In genomic region chr20:54148947-54149764, GRCh38 we compare ENCODE assay signal across 18 cellular contexts. TPM values are rescaled to one million over a fixed set of nuclear protein-coding genes. Genes with fewer than 3 reads are reported as not detected.
DNase-seq lines count a peak whose midpoint lies in the region; ATAC-seq, FAIRE-seq and TF ChIP-seq lines count a peak whose summit lies in the region.
"Had no signal": no experiment of that assay in that cellular context is flagged by ENCODE, and none has a peak within 500 bp of the region (broad histone marks: within the 10 kb centered on the region; RNA-seq: fewer than 3 reads in every experiment).

No MANE protein-coding gene starts in this region.

- peaks cover 6 to 17% of the 10 kb centered on the region in 2 donors for H3K27me3 Mint-ChIP-seq in CD4-positive, alpha-beta memory T cell
- H3K27me3 Mint-ChIP-seq: stimulated activated naive CD8-positive, alpha-beta T cell treated with anti-CD3 and anti-CD28 coated beads, Interleukin-15, amount 100 ng/mL, for 72 hours had no signal

- no peak overlapping the region for H3K4me3 ChIP-seq in RWPE2 (ENCODE audit: severe bottlenecking)
- H3K4me3 ChIP-seq in keratinocyte (ENCODE audit: control insufficient read depth in 2 of 3, extremely low read depth in 1 of 3, insufficient read depth in 2 of 3, low read depth in 1 of 3, low read length in 3 of 3): no peak overlapping the region
- H3K4me3 ChIP-seq in CD4-positive, alpha-beta memory T cell (ENCODE audit: low read length in 2 of 2): no peak overlapping the region
- H3K4me3 ChIP-seq: breast epithelium, skin epidermis had no signal

- H3K9ac ChIP-seq in keratinocyte (ENCODE audit: control insufficient read depth, extremely low read depth, insufficient read depth, low read length): no peak overlapping the region

- no peaks in the 10 kb centered on the region for H3K79me2 ChIP-seq in keratinocyte (ENCODE audit: control insufficient read depth, insufficient read depth, low read length)

- no peaks in the 10 kb centered on the region for H3K9me1 ChIP-seq in keratinocyte (ENCODE audit: control insufficient read depth, extremely low read depth, insufficient read depth, low read length)

- H3K4me2 ChIP-seq in keratinocyte (ENCODE audit: control insufficient read depth, extremely low read depth, insufficient read depth, low read depth, low read length): no peak overlapping the region

- TF ChIP-seq CTCF in RWPE2 (IDR thresholded peaks at IDR 0.05; ENCODE audit: poor library complexity, severe bottlenecking): no peak
- no peak for TF ChIP-seq CTCF in keratinocyte (optimal IDR thresholded peaks at IDR 0.05 in 1 of 3, IDR thresholded peaks at IDR 0.05 in 1 of 3, conservative IDR thresholded peaks at IDR 0.05 in 1 of 3; ENCODE audit: extremely low read depth in 1 of 3, insufficient read depth in 2 of 3, low read length in 3 of 3)

- peaks cover 0 to 2% (median 0%) of the 10 kb centered on the region in 8 donors for H3K9me3 Mint-ChIP-seq in CD4-positive, alpha-beta memory T cell
- H3K9me3 Mint-ChIP-seq: activated B cell treated with CpG ODN at 0.5 μM for 24 hours; activated naive CD4-positive, alpha-beta T cell treated with anti-CD3 and anti-CD28 coated beads, Interleukin-2, amount 10 ng/mL, durations not matched to agents 7 days and 5 days; stimulated activated naive CD8-positive, alpha-beta T cell treated with anti-CD3 and anti-CD28 coated beads, Interleukin-15, amount 100 ng/mL, for 72 hours had no signal

- H3K4me1 ChIP-seq in RWPE2 (ENCODE audit: insufficient read depth, poor library complexity, severe bottlenecking): peaks cover 23% of the 10 kb centered on the region
- H3K4me1 ChIP-seq in keratinocyte (ENCODE audit: control insufficient read depth, extremely low read depth, insufficient read depth, low read length): peaks cover 15% of the 10 kb centered on the region
- H3K4me1 ChIP-seq in CD4-positive, alpha-beta memory T cell (ENCODE audit: insufficient read depth, low read length): no peaks in the 10 kb centered on the region
- H3K4me1 ChIP-seq: breast epithelium had no signal

- H3K4me3 Mint-ChIP-seq in CD4-positive, alpha-beta memory T cell: no peak overlapping the region
- H3K4me3 Mint-ChIP-seq: activated B cell treated with CpG ODN at 0.5 μM for 24 hours; activated naive CD4-positive, alpha-beta T cell treated with anti-CD3 and anti-CD28 coated beads, Interleukin-2, amount 10 ng/mL, durations not matched to agents 7 days and 5 days; stimulated activated naive CD8-positive, alpha-beta T cell treated with anti-CD3 and anti-CD28 coated beads, Interleukin-15, amount 100 ng/mL, for 72 hours had no signal

- H3K36me3 Mint-ChIP-seq in CD4-positive, alpha-beta memory T cell: no peaks in the 10 kb centered on the region
- H3K36me3 Mint-ChIP-seq: activated naive CD4-positive, alpha-beta T cell treated with anti-CD3 and anti-CD28 coated beads, Interleukin-2, amount 10 ng/mL, durations not matched to agents 7 days and 5 days had no signal

- POLR2A ChIA-PET in CD4-positive, alpha-beta memory T cell (lab: Charles Lee; ENCODE audit: partially characterized antibody): interaction anchor here (0.5 kb wide), 1 partner anchor 1068 kb away, joined by 3 read pairs; no protein-coding TSS in a partner anchor

- TF ChIP-seq POLR2A in GM12892 (IDR thresholded peaks at IDR 0.05; ENCODE audit: low read depth, low read length): no peak

- H3K27me3 ChIP-seq in RWPE2 (ENCODE audit: insufficient read depth, poor library complexity, severe bottlenecking): no peaks in the 10 kb centered on the region
- H3K27me3 ChIP-seq in keratinocyte (ENCODE audit: control insufficient read depth, extremely low read depth, insufficient read depth, low read length): no peaks in the 10 kb centered on the region
- no peaks in the 10 kb centered on the region for H3K27me3 ChIP-seq in CD4-positive, alpha-beta memory T cell (ENCODE audit: insufficient read depth, low read length)
- H3K27me3 ChIP-seq: breast epithelium had no signal

- H3K27ac Mint-ChIP-seq in CD4-positive, alpha-beta memory T cell: no peak overlapping the region
- H3K27ac Mint-ChIP-seq: activated B cell treated with CpG ODN at 0.5 μM for 24 hours; activated naive CD4-positive, alpha-beta T cell treated with anti-CD3 and anti-CD28 coated beads, Interleukin-2, amount 10 ng/mL, durations not matched to agents 7 days and 5 days; stimulated activated naive CD8-positive, alpha-beta T cell treated with anti-CD3 and anti-CD28 coated beads, Interleukin-15, amount 100 ng/mL, for 72 hours had no signal

- intact Hi-C loops in CD4-positive, alpha-beta memory T cell (cut with micrococcal nuclease): no loop called here

- H4K20me1 ChIP-seq in keratinocyte (ENCODE audit: control insufficient read depth, extremely low read depth, insufficient read depth, low read length): no peaks in the 10 kb centered on the region

- FAIRE-seq in keratinocyte (lab: Jason Lieb, UNC): no peak
- FAIRE-seq in GM12892 (lab: Jason Lieb, UNC): no peak
- FAIRE-seq: H54 had no signal

- peak overlapping the region; percentile 9 for H3K27ac ChIP-seq in RWPE2 (ENCODE audit: poor library complexity, severe bottlenecking)
- H3K27ac ChIP-seq in keratinocyte (ENCODE audit: control insufficient read depth, insufficient read depth, low read length): no peak overlapping the region
- no peak overlapping the region for H3K27ac ChIP-seq in CD4-positive, alpha-beta memory T cell (ENCODE audit: low read depth, low read length)
- H3K27ac ChIP-seq: breast epithelium, skin epidermis had no signal

- dilution Hi-C loops in keratinocyte (cut with MboI; ENCODE audit: extremely low pct_ligation_motif_present, low sequenced_read_pairs): no loop called here

- CTCF ChIA-PET in CD4-positive, alpha-beta memory T cell (lab: Charles Lee; ENCODE audit: partially characterized antibody): no interaction called here

- no peaks in the 10 kb centered on the region for H3K36me3 ChIP-seq in RWPE2 (ENCODE audit: low read depth)
- H3K36me3 ChIP-seq in keratinocyte (ENCODE audit: control insufficient read depth in 2 of 2, extremely low read depth in 1 of 2, insufficient read depth in 2 of 2, low read length in 2 of 2): no peaks in the 10 kb centered on the region
- no peaks in the 10 kb centered on the region for H3K36me3 ChIP-seq in CD4-positive, alpha-beta memory T cell (ENCODE audit: insufficient read depth, low read length)
- H3K36me3 ChIP-seq: breast epithelium had no signal

- H3K9me3 ChIP-seq in RWPE2 (ENCODE audit: severe bottlenecking) (no peaks in the 10 kb centered on the region), keratinocyte (ENCODE audit: control insufficient read depth, low read depth, low read length) (no peaks in the 10 kb centered on the region)
- no peaks in the 10 kb centered on the region for H3K9me3 ChIP-seq in CD4-positive, alpha-beta memory T cell (ENCODE audit: control insufficient read depth in 1 of 2, low read length in 2 of 2)
- H3K9me3 ChIP-seq: breast epithelium had no signal

- peak; percentile 56 for DNase-seq in A172 (ENCODE audit: low spot score)
- DNase-seq in HuH-7 (ENCODE audit: low spot score): peak; percentile 75
- no peak for DNase-seq in RWPE2 (ENCODE audit: low spot score)
- no peak for DNase-seq in keratinocyte (ENCODE audit: low read depth, low spot score)
- no peak for DNase-seq in CD4-positive, alpha-beta memory T cell
- no peak for DNase-seq in GM12892 (ENCODE audit: insufficient read length)
- no peak for DNase-seq in DMS79 (lab: John Stamatoyannopoulos, UW)
- DNase-seq: activated B cell treated with CpG ODN at 0.5 μM for 24 hours; activated naive CD4-positive, alpha-beta T cell treated with anti-CD3 and anti-CD28 coated beads, Interleukin-2, amount 10 ng/mL, durations not matched to agents 7 days and 5 days; effector CD8-positive, alpha-beta T cell; Kasumi-1; NCI-H2107; stimulated activated naive CD8-positive, alpha-beta T cell treated with anti-CD3 and anti-CD28 coated beads, Interleukin-15, amount 100 ng/mL, for 72 hours had no signal

- H3K4me1 Mint-ChIP-seq in CD4-positive, alpha-beta memory T cell: peaks cover 0 to 1% (median 0%) of the 10 kb centered on the region in 4 donors
- H3K4me1 Mint-ChIP-seq: activated B cell treated with CpG ODN at 0.5 μM for 24 hours; activated naive CD4-positive, alpha-beta T cell treated with anti-CD3 and anti-CD28 coated beads, Interleukin-2, amount 10 ng/mL, durations not matched to agents 7 days and 5 days; stimulated activated naive CD8-positive, alpha-beta T cell treated with anti-CD3 and anti-CD28 coated beads, Interleukin-15, amount 100 ng/mL, for 72 hours had no signal

- peak; percentile 80 for ATAC-seq in RWPE2 (ENCODE audit: low read depth)
- no peak for ATAC-seq in GM21737 (IDR thresholded peaks at IDR 0.05; ENCODE audit: unreplicated experiment)
- ATAC-seq: stimulated activated naive CD8-positive, alpha-beta T cell treated with anti-CD3 and anti-CD28 coated beads, Interleukin-15, amount 100 ng/mL, for 72 hours had no signal

- peak overlapping the region; percentile 66 for H2AFZ ChIP-seq in keratinocyte (ENCODE audit: control insufficient read depth, low read length)

RNA-seq across cellular contexts. Expression of gene CYP24A1, which starts 24.6 kb away (rescaled TPM):
- 0.05 and 0.21 TPM in 2 replicates for total RNA-seq in A172 (2014; rRNA removed; shearing (Covaris generic))
- polyA plus RNA-seq in keratinocyte: 7.3 to 18.2 TPM (median 7.7 TPM) in 3 replicates
- polyA plus RNA-seq in keratinocyte (2011; ENCODE audit: low read depth): not detected
- 4.8 and 7.8 TPM in 2 replicates for polyA plus RNA-seq in keratinocyte (2011; cell fraction: cytosol; rRNA removed)
- polyA plus RNA-seq in keratinocyte (2011; cell fraction: nucleus; rRNA removed): 34.1 and 38.0 TPM in 2 replicates
- 5.9 TPM in 1 of 2 replicates, not detected in the other for polyA plus RNA-seq in keratinocyte (2012; ENCODE audit: low replicate concordance)
- 21.2 to 41.0 TPM (median 33.8 TPM) in 3 replicates for polyA minus RNA-seq in keratinocyte
- 27.0 TPM for polyA minus RNA-seq in keratinocyte (2011; cell fraction: cytosol; rRNA and poly(A)+ RNA removed)
- polyA minus RNA-seq in keratinocyte (2011; cell fraction: nucleus; rRNA and poly(A)+ RNA removed): 18.9 and 23.8 TPM in 2 replicates
- total RNA-seq in CD4-positive, alpha-beta memory T cell: 1 to 10 TPM; 3.0 to 3.7 TPM
- under 1 TPM; 0.59 to 0.86 TPM for polyA plus RNA-seq in CD4-positive, alpha-beta memory T cell
- polyA plus RNA-seq in GM12892 (2012; ENCODE audit: missing spikeins): not detected
- total RNA-seq: activated B cell treated with CpG ODN at 0.5 μM for 24 hours, fibroblast of villous mesenchyme had no signal

RNA-seq across cellular contexts. Expression of gene PFDN4, which starts 58.7 kb away (rescaled TPM):
- 261 and 341 TPM in 2 replicates for total RNA-seq in A172 (2014; rRNA removed; shearing (Covaris generic))
- polyA plus RNA-seq in keratinocyte: 19.1 to 65.7 TPM (median 39.5 TPM) in 3 replicates
- 34.8 TPM for polyA plus RNA-seq in keratinocyte (2011; ENCODE audit: low read depth)
- 48.6 and 86.9 TPM in 2 replicates for polyA plus RNA-seq in keratinocyte (2011; cell fraction: cytosol; rRNA removed)
- polyA plus RNA-seq in keratinocyte (2011; cell fraction: nucleus; rRNA removed): 16.4 and 26.9 TPM in 2 replicates
- polyA plus RNA-seq in keratinocyte (2012; ENCODE audit: low replicate concordance): 38.9 and 41.8 TPM in 2 replicates
- polyA minus RNA-seq in keratinocyte: 1.5 to 8.1 TPM in 2 of 3 replicates, not detected in the other
- 4.4 TPM for polyA minus RNA-seq in keratinocyte (2011; cell fraction: cytosol; rRNA and poly(A)+ RNA removed)
- 1.7 and 3.3 TPM in 2 replicates for polyA minus RNA-seq in keratinocyte (2011; cell fraction: nucleus; rRNA and poly(A)+ RNA removed)
- 10 to 100 TPM; 15.2 to 16.7 TPM for total RNA-seq in CD4-positive, alpha-beta memory T cell
- polyA plus RNA-seq in CD4-positive, alpha-beta memory T cell: 10 to 100 TPM; 43.8 to 70.7 TPM
- 64.2 TPM for polyA plus RNA-seq in GM12892 (2012; ENCODE audit: missing spikeins)

Comparison
In these comparisons a context has a peak if more than half of its experiments do, and no peak if none do; other contexts are left out.
1. DNase-seq: peak in A172 (single experiment) and HuH-7 (single experiment); none in RWPE2 (single experiment), keratinocyte (single experiment), CD4-positive, alpha-beta memory T cell (0 of 5), GM12892 (single experiment) and DMS79 (single experiment).
2. RNA of gene PFDN4, which starts 58.7 kb away (total RNA-seq): 261 to 341 TPM in A172; 15.2 to 16.7 TPM in CD4-positive, alpha-beta memory T cell; every median in the first group is over 10 times any median in the second.